Comparison of ENCODE assay signal across 8 cellular contexts in the genomic region with DNA sequence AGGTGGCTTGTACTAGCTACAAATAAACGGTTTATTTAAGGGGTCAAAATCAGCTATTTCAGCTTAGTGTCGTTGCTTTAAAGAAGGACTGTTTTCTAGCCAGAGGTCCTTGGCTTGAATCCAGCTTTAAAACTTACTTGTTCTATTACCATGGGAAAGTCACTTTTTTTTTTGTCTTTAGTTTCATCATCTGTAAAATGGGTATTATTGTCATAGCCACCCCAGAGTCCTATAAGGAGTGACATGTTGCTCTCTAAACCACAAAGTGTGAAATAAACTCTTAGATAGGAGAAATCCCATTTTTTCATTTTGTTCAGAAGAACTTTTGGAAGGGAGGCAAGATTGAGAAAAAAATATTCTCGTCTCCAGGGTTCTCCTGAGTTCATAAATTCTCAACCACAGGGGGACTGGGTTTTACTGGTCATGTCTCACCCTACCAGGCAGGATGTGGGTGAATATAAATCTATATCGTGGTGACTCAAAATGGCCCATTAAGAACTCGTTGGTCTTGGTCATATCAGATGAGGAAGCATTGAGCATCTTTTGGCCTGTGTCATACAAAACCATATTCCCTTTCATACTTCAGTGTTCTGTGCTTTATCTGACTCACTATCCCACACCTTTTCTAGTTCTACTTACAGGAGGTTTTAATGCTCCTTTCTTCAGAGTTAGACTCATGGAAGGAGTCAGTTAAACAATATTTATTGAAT.
DNase-seq lines count a peak whose midpoint lies in the region; ATAC-seq and TF ChIP-seq lines count a peak whose summit lies in the region.

No MANE protein-coding gene starts in this region.

- no CpG with 5 or more reads among the region's 5 CpGs for WGBS in IMR-90 (ENCODE audit: extremely low coverage in 2 of 2, insufficient read length in 1 of 2), 2 experiments

- no peak overlapping the region for H2BK5ac ChIP-seq in IMR-90 (ENCODE audit: low read depth, low read length, poor library complexity, severe bottlenecking)

- ATAC-seq in GM18498 (IDR thresholded peaks at IDR 0.05; ENCODE audit: unreplicated experiment) (peak; percentile 76), GM21526 (IDR thresholded peaks at IDR 0.05; ENCODE audit: low FRiP score, unreplicated experiment) (peak; percentile 84), IMR-90 (ENCODE audit: low read depth) (no peak), esophagus mucosa (peak; percentile 54)

- H4K91ac ChIP-seq in IMR-90 (ENCODE audit: insufficient read depth, low read depth, low read length): no peak overlapping the region

- no peak overlapping the region for H4K5ac ChIP-seq in IMR-90 (ENCODE audit: low read depth, low read length)

- H3K14ac ChIP-seq in IMR-90 (replicated peaks; ENCODE audit: low read depth, low read length): no peak overlapping the region

- no peaks in the 10 kb centered on the region for H3K79me1 ChIP-seq in IMR-90 (ENCODE audit: low read depth in 1 of 2, low read length in 2 of 2)

- in situ Hi-C loops in IMR-90 (cut with MboI; ENCODE audit: low sequenced_read_pairs): no loop called here

- intact Hi-C loops in IMR-90 (cut with micrococcal nuclease) (no loop called here), vagina (cut with DNase I) (no loop called here)

- no peak overlapping the region for H4K8ac ChIP-seq in IMR-90 (ENCODE audit: low read depth in 2 of 2, low read length in 2 of 2)

- no peaks in the 10 kb centered on the region for H3K9me1 ChIP-seq in IMR-90 (ENCODE audit: insufficient read depth, low read length)

- 0 out of 2 replicates have a peak overlapping the region, but pooled peaks have one; percentile 5 for H2AK5ac ChIP-seq in IMR-90 (ENCODE audit: low read depth, low read length)

- H3K27me3 ChIP-seq in IMR-90 (ENCODE audit: control insufficient read depth, insufficient read depth, low read length): no peaks in the 10 kb centered on the region
- H3K27me3 ChIP-seq in vagina: no peaks in the 10 kb centered on the region
- H3K27me3 ChIP-seq in SJCRH30: no peaks in the 10 kb centered on the region

- H3K23ac ChIP-seq in IMR-90 (ENCODE audit: low read depth, low read length): no peak overlapping the region

- TF ChIP-seq CTCF in IMR-90 (conservative IDR thresholded peaks at IDR 0.05; ENCODE audit: low read depth, low read length) (no peak), vagina (IDR thresholded peaks at IDR 0.05) (no peak)

- H2AK9ac ChIP-seq in IMR-90 (replicated peaks; ENCODE audit: low read depth, low read length, poor library complexity): no peak overlapping the region

- no peak overlapping the region for H3K4ac ChIP-seq in IMR-90 (ENCODE audit: low read depth, low read length)

- no TSS peak for BruUV-seq in IMR-90 (replicated peaks; lab: Mats Ljungman, UMichigan)

- no peak overlapping the region for H3K9ac ChIP-seq in IMR-90 (ENCODE audit: low read depth, low read length)

- dilution Hi-C loops in IMR-90 (cut with HindIII; ENCODE audit: low sequenced_read_pairs, unreplicated experiment): no loop called here

- TF ChIP-seq POLR2A in IMR-90 (IDR thresholded peaks at IDR 0.05; ENCODE audit: low read depth, low read length) (no peak), vagina (IDR thresholded peaks at IDR 0.05) (no peak)

- no peak overlapping the region for H3K4me2 ChIP-seq in IMR-90 (ENCODE audit: low read depth, low read length)

- H3K18ac ChIP-seq in IMR-90 (ENCODE audit: low read depth, low read length): no peak overlapping the region

- H3K4me3 ChIP-seq in IMR-90 (ENCODE audit: insufficient read depth, low read depth, low read length) (no peak overlapping the region), vagina (no peak overlapping the region), SJCRH30 (no peak overlapping the region)

- CTCF ChIA-PET in IMR-90 (lab: Yijun Ruan, JAX): interaction anchor here (0.6 kb wide), 1 partner anchor 334 kb away, joined by 3 read pairs; no protein-coding TSS in a partner anchor

- DNase-seq in IMR-90: peak; percentile 48
- no peak for DNase-seq in NCI-H446 treated with DMSO at 0.1 percent for 48 hours (lab: John Stamatoyannopoulos, UW)
- DNase-seq in vagina (ENCODE audit: extremely low spot score in 2 of 2): no peak
- no peak for DNase-seq in NCI-H1048 (lab: John Stamatoyannopoulos, UW)
- DNase-seq in SJCRH30: no peak

- no peaks in the 10 kb centered on the region for H4K20me1 ChIP-seq in IMR-90 (ENCODE audit: insufficient read depth, low read length)

- no peaks in the 10 kb centered on the region for H3K36me3 ChIP-seq in IMR-90 (ENCODE audit: control insufficient read depth, insufficient read depth, low read length)
- no peaks in the 10 kb centered on the region for H3K36me3 ChIP-seq in vagina
- no peaks in the 10 kb centered on the region for H3K36me3 ChIP-seq in SJCRH30

- H3K27ac ChIP-seq in IMR-90 (ENCODE audit: insufficient read depth, low read length): no peak overlapping the region
- no peak overlapping the region for H3K27ac ChIP-seq in vagina
- H3K27ac ChIP-seq in SJCRH30: no peak overlapping the region

- H3K9me3 ChIP-seq in IMR-90 (ENCODE audit: control insufficient read depth, insufficient read depth, low read length): no peaks in the 10 kb centered on the region
- H3K9me3 ChIP-seq in vagina: no peaks in the 10 kb centered on the region
- H3K9me3 ChIP-seq in SJCRH30 (replicated peaks): no peaks in the 10 kb centered on the region

- H3K4me1 ChIP-seq in IMR-90 (ENCODE audit: control insufficient read depth, insufficient read depth, low read length) (no peaks in the 10 kb centered on the region), vagina (no peaks in the 10 kb centered on the region), SJCRH30 (no peaks in the 10 kb centered on the region)

- POLR2A ChIA-PET in IMR-90 (lab: Charles Lee; ENCODE audit: unreplicated experiment): no interaction called here

- no peak overlapping the region for H2AFZ ChIP-seq in IMR-90 (replicated peaks; ENCODE audit: low read length, poor library complexity)

- H2BK20ac ChIP-seq in IMR-90 (ENCODE audit: low read depth, low read length): no peak overlapping the region

- no peak overlapping the region for H3K56ac ChIP-seq in IMR-90 (ENCODE audit: extremely low read depth, insufficient read depth, low read length)

- no peak overlapping the region for H2BK120ac ChIP-seq in IMR-90 (ENCODE audit: low read depth, low read length)

- no peak for TF ChIP-seq RAD21 in IMR-90 (IDR thresholded peaks at IDR 0.05; ENCODE audit: low read length)

- H2BK15ac ChIP-seq in IMR-90 (ENCODE audit: low read depth, low read length): no peak overlapping the region

TF ChIP-seq in IMR-90, 13 proteins besides CTCF, POLR2A, EP300 and RAD21:
- TF ChIP-seq SMC3 (IDR thresholded peaks at IDR 0.05; ENCODE audit: low read depth, low read length) (no peak), FOS (IDR thresholded peaks at IDR 0.05; ENCODE audit: low read depth, low read length) (no peak), BHLHE40 (IDR thresholded peaks at IDR 0.05; ENCODE audit: low read depth, low read length) (no peak), MAZ (IDR thresholded peaks at IDR 0.05; ENCODE audit: borderline replicate concordance, low read depth, low read length) (no peak), RFX5 (IDR thresholded peaks at IDR 0.05; ENCODE audit: low read depth, low read length) (no peak), MAFK (IDR thresholded peaks at IDR 0.05; ENCODE audit: low read depth, low read length) (no peak), NFE2L2 (IDR thresholded peaks at IDR 0.05; ENCODE audit: low read depth, low read length) (no peak)
